ENCODE assay signal across 22 cellular contexts in the genomic region with DNA sequence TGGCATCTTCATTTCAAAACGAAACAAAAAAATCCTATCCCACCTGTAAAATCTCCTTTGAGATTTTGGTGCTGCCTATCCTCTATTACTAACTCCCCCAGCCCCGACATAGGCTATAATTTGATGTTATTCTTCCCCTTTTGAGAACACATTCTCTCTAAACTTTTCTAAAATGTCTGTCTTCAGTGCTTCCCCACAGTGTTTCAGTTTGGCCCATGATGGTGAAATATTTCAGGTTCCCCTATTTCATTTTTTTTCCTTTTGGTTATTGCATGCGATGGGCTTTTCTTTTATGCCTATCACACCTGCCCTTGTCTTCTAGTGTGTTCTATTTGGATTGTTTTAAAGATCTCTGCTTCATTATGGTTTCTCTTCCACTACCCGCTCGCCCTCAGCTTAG.
"Had no signal": no experiment of that assay in that cellular context is flagged by ENCODE, and none has a peak within 500 bp of the region (broad histone marks: within the 10 kb centered on the region; RNA-seq: fewer than 3 reads in every experiment).

No MANE protein-coding gene starts in this region.

- ATAC-seq: activated CD4-positive, CD25-positive, alpha-beta regulatory T cell treated with anti-CD3 and anti-CD28 coated beads, Interleukin-2, amount 50 U/mL, for 24 hours; activated naive CD8-positive, alpha-beta T cell treated with anti-CD3 and anti-CD28 coated beads, Interleukin-2, amount 50 U/mL, for 24 hours; activated T-cell treated with anti-CD3 and anti-CD28 coated beads, Interleukin-2, amount 50 U/mL, for 4 hours; gastroesophageal sphincter; heart left ventricle; left ventricle myocardium superior; sciatic nerve; stimulated activated naive B cell treated with anti-CD40 and anti-IgM and Interleukin-4, amounts not matched to agents 10 μg/mL and 1 μg/mL and 100 μg/mL, for 72 hours had no signal

- H3K27ac ChIP-seq: esophagus muscularis mucosa, gastroesophageal sphincter, neural progenitor cell, thoracic aorta had no signal

- H3K27me3 ChIP-seq: esophagus muscularis mucosa, gastroesophageal sphincter, heart left ventricle, neural progenitor cell, upper lobe of left lung had no signal

- H3K9me3 ChIP-seq: esophagus muscularis mucosa, gastroesophageal sphincter, heart left ventricle, thoracic aorta, upper lobe of left lung had no signal

- DNase-seq: activated CD4-positive, alpha-beta T cell treated with anti-CD3 and anti-CD28 coated beads, Interleukin-2, amount 50 U/mL, for 1 hour; activated CD8-positive, alpha-beta memory T cell treated with anti-CD3 and anti-CD28 coated beads, Interleukin-2, amount 50 U/mL, for 4 hours; activated effector memory CD4-positive, alpha-beta T cell treated with Interleukin-2 at 50 U/mL for 16 hours; activated naive CD4-positive, alpha-beta T cell treated with anti-CD3 and anti-CD28 coated beads, Interleukin-2, amount 10 ng/mL, durations not matched to agents 7 days and 5 days; activated naive CD8-positive, alpha-beta T cell treated with anti-CD3 and anti-CD28 coated beads, Interleukin-2, amount 50 U/mL, for 24 hours; activated T-cell treated with anti-CD3 and anti-CD28 coated beads, Interleukin-2, amount 50 U/mL, for 4 hours; anterior cingulate cortex; effector CD8-positive, alpha-beta T cell; heart left ventricle; immature natural killer cell; kidney glomerular epithelial cell; left ventricle myocardium superior; stimulated activated CD4-positive, alpha-beta T cell treated with anti-CD3 and anti-CD28 coated beads, Interleukin-4, amount 100 ng/mL, for 4 hours; stimulated activated naive B cell treated with anti-CD40 and anti-IgM and Interleukin-4, amounts not matched to agents 10 μg/mL and 1 μg/mL and 100 μg/mL, for 72 hours; upper lobe of left lung had no signal

- H3K4me3 ChIP-seq: esophagus muscularis mucosa, gastroesophageal sphincter, heart left ventricle, neural progenitor cell, smooth muscle cell, thoracic aorta, upper lobe of left lung had no signal

- H3K4me1 ChIP-seq: neural progenitor cell had no signal

- H2AFZ ChIP-seq: neural progenitor cell had no signal

- H3K36me3 ChIP-seq: esophagus muscularis mucosa, gastroesophageal sphincter, neural progenitor cell, thoracic aorta, upper lobe of left lung had no signal

- H3K4me2 ChIP-seq: neural progenitor cell, smooth muscle cell had no signal

- H3K9ac ChIP-seq: neural progenitor cell had no signal
